Comparison of ENCODE assay signal across 9 cellular contexts in the genomic region with DNA sequence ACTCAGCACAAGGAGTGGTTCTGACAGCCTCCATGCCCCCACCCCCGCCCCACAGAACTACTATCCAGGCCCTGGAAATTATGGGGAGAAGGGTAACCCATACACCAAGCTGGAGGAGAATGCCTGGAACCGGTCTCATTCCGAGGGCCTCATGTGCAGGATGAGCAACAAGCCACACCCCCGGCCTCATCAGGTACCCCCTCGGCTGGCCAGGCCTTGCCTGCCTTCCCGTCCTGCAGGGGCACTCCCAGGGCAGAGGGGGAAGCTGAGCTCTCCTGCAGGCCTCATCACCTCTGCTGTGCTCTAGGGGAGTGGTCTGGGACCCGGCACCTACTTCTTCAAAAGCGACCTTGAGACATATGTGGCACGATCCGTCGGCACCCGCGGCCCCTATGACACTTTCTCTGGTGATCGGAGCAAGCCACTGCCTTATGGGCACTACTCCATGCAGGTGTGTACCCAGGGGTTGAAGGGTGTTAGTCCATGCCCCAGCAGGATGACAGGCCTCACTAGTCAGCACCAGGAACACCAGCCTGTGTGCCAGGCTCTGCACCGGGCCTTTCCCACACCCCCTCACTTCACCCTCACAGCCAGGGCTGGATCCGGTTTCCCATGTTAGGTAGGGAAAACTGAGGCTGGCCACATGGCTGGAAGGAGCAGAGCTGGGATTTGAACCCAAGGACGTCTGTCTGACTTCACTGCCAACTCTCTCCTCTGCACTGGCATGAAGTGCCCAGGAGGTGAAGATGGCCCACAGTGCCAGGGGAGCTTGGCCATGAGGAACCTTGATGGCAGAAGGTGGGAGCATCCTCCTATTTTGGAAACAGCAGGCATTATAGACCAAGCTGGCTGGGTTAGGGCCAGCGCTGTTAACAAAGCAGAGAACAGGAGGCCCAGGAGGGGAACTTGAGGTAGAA. TPM values are rescaled to one million over a fixed set of nuclear protein-coding genes. Genes with fewer than 3 reads are reported as not detected.
"Had no signal": no experiment of that assay in that cellular context is flagged by ENCODE, and none has a peak within 500 bp of the region (broad histone marks: within the 10 kb centered on the region; RNA-seq: fewer than 3 reads in every experiment).

No MANE protein-coding gene starts in this region.

- H3K9me3 Mint-ChIP-seq: activated naive CD8-positive, alpha-beta T cell treated with anti-CD3 and anti-CD28 coated beads, Interleukin-2, amount 10 ng/mL, durations not matched to agents 7 days and 5 days; neural progenitor cell had no signal

- H3K27me3 Mint-ChIP-seq: activated naive CD8-positive, alpha-beta T cell treated with anti-CD3 and anti-CD28 coated beads, Interleukin-2, amount 10 ng/mL, durations not matched to agents 7 days and 5 days had no signal

- H3K27ac ChIP-seq: neural progenitor cell, parathyroid adenoma, upper lobe of left lung had no signal

- H3K27me3 ChIP-seq: upper lobe of left lung had no signal

- H3K4me3 ChIP-seq: neural progenitor cell, upper lobe of left lung had no signal

- H3K4me3 Mint-ChIP-seq: neural progenitor cell had no signal

- H3K36me3 ChIP-seq: neural progenitor cell, upper lobe of left lung had no signal

- H3K4me1 ChIP-seq: parathyroid adenoma, upper lobe of left lung had no signal

- H3K36me3 Mint-ChIP-seq: activated naive CD8-positive, alpha-beta T cell treated with anti-CD3 and anti-CD28 coated beads, Interleukin-2, amount 10 ng/mL, durations not matched to agents 7 days and 5 days; neural progenitor cell had no signal

- DNase-seq: activated gamma-delta T cell treated with Interleukin-2 at 50 U/mL for 16 hours; activated naive CD8-positive, alpha-beta T cell treated with anti-CD3 and anti-CD28 coated beads, Interleukin-2, amount 10 ng/mL, durations not matched to agents 7 days and 5 days; activated T-cell treated with anti-CD3 and anti-CD28 coated beads, Interleukin-2, amount 50 U/mL, for 1 hour; anterior cingulate cortex; small intestine; upper lobe of left lung had no signal

- H3K9me3 ChIP-seq: upper lobe of left lung had no signal

RNA-seq across cellular contexts. Expression of gene TTC22, which starts 10.9 kb away (rescaled TPM):
- total RNA-seq: endothelial cell of umbilical vein had no signal
